ENCODE assay signal across 33 cellular contexts in genomic region chr4:91304292-91304691, GRCh38.
"Had no signal": no experiment of that assay in that cellular context is flagged by ENCODE, and none has a peak within 500 bp of the region (broad histone marks: within the 10 kb centered on the region; RNA-seq: fewer than 3 reads in every experiment).

No MANE protein-coding gene starts in this region.

- FAIRE-seq: astrocyte, TTC549 had no signal

- H3K4me3 ChIP-seq: adrenal gland, body of pancreas, breast epithelium had no signal

- H3K27ac ChIP-seq: adrenal gland, body of pancreas, brain microvascular endothelial cell, breast epithelium, VCaP had no signal

- DNase-seq: activated B cell treated with CpG ODN at 0.5 μM for 24 hours; activated CD4-positive, alpha-beta memory T cell treated with anti-CD3 and anti-CD28 coated beads for 36 hours; activated CD4-positive, alpha-beta T cell treated with anti-CD3 and anti-CD28 coated beads for 4 hours; activated CD4-positive, alpha-beta T cell treated with anti-CD3 and anti-CD28 coated beads, Interleukin-2, amount 10 ng/mL, durations not matched to agents 24 days and 14 days; activated CD4-positive, alpha-beta T cell treated with anti-CD3 and anti-CD28 coated beads, Interleukin-2, amount 50 U/mL, for 1 hour; activated CD4-positive, alpha-beta T cell treated with anti-CD3 and anti-CD28 coated beads, Interleukin-2, amount 50 U/mL, for 4 hours; activated CD4-positive, CD25-positive, alpha-beta regulatory T cell treated with anti-CD3 and anti-CD28 coated beads, Interleukin-2, amount 50 U/mL, for 72 hours; activated CD8-positive, alpha-beta memory T cell treated with anti-CD3 and anti-CD28 coated beads, Interleukin-2, amount 50 U/mL, for 4 hours; activated CD8-positive, alpha-beta T cell treated with anti-CD3 and anti-CD28 coated beads for 36 hours; activated effector memory CD4-positive, alpha-beta T cell treated with anti-CD3 and anti-CD28 coated beads, Interleukin-2, amount 50 U/mL, for 16 hours; activated gamma-delta T cell treated with Interleukin-2 at 50 U/mL for 16 hours; activated naive CD4-positive, alpha-beta T cell; activated naive CD4-positive, alpha-beta T cell treated with anti-CD3 and anti-CD28 coated beads for 36 hours; activated naive CD4-positive, alpha-beta T cell treated with anti-CD3 and anti-CD28 coated beads, Interleukin-2, amount 50 U/mL, for 16 hours; activated naive CD8-positive, alpha-beta T cell treated with anti-CD3 and anti-CD28 coated beads for 36 hours; activated T-cell treated with anti-CD3 and anti-CD28 coated beads for 4 hours; activated T-cell treated with anti-CD3 and anti-CD28 coated beads, Interleukin-2, amount 50 U/mL, for 1 hour; activated T-cell treated with anti-CD3 and anti-CD28 coated beads, Interleukin-2, amount 50 U/mL, for 4 hours; activated T-cell treated with anti-CD3 and anti-CD28 coated beads, Interleukin-2, amount 50 U/mL, for 72 hours; adrenal gland; amniotic stem cell; aorta; body of pancreas; brain microvascular endothelial cell; central memory CD4-positive, alpha-beta T cell; T-helper 2 cell; T-helper 9 cell had no signal

- H3K9me3 ChIP-seq: adrenal gland, body of pancreas, breast epithelium had no signal

- H3K36me3 ChIP-seq: adrenal gland, brain microvascular endothelial cell, breast epithelium had no signal

- H3K27me3 ChIP-seq: adrenal gland, body of pancreas, brain microvascular endothelial cell, breast epithelium had no signal

- H3K4me1 ChIP-seq: adrenal gland, body of pancreas, breast epithelium had no signal

- ATAC-seq: activated CD8-positive, alpha-beta T cell treated with anti-CD3 and anti-CD28 coated beads for 36 hours; activated naive CD4-positive, alpha-beta T cell treated with anti-CD3 and anti-CD28 coated beads, Interleukin-2, amount 50 U/mL, for 72 hours; activated T-cell treated with anti-CD3 and anti-CD28 coated beads, Interleukin-2, amount 50 U/mL, for 4 hours; activated T-cell treated with anti-CD3 and anti-CD28 coated beads, Interleukin-2, amount 50 U/mL, for 72 hours; activated T-helper 17 cell treated with anti-CD3 and anti-CD28 coated beads, Interleukin-2, amount 50 U/mL, for 72 hours; body of pancreas had no signal
